16 cellular contexts compared by ENCODE assay signal in the genomic region with DNA sequence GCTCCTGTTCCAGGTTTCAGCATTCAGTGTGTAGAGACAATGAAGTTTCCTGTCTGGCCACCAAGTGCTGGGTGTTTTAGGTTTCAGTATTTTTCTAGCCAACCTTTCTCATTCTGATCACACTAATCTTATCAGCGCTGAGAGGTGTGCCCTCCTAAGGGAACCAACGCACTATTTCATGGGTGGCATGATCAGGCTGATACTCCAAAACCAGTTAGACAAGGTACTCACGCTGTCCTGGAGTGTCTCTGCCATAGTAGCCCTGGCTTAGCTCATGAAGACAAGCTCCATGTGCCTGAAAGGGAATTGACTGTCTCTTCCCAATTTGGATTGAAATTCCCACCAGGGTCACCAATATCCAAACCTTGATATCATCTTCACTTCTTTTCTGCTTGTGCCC. TPM values are rescaled to one million over a fixed set of nuclear protein-coding genes. Genes with fewer than 3 reads are reported as not detected.
"Had no signal": no experiment of that assay in that cellular context is flagged by ENCODE, and none has a peak within 500 bp of the region (broad histone marks: within the 10 kb centered on the region; RNA-seq: fewer than 3 reads in every experiment).

No MANE protein-coding gene starts in this region.

- ATAC-seq: effector memory CD8-positive, alpha-beta T cell; left ventricle myocardium superior; sciatic nerve; stimulated activated naive CD8-positive, alpha-beta T cell treated with anti-CD3 and anti-CD28 coated beads, Interleukin-15, Interleukin-2, amounts not matched to agents 100 U/mL and 50 U/mL, for 24 hours had no signal

- DNase-seq: activated CD4-positive, alpha-beta T cell treated with anti-CD3 and anti-CD28 coated beads, Interleukin-2, amount 10 ng/mL, durations not matched to agents 7 days and 5 days; activated CD8-positive, alpha-beta memory T cell treated with anti-CD3 and anti-CD28 coated beads, Interleukin-2, amount 50 U/mL, for 48 hours; activated naive CD4-positive, alpha-beta T cell treated with Interleukin-2 at 50 U/mL for 16 hours; aorta; dermis blood vessel endothelial cell; effector memory CD8-positive, alpha-beta T cell; hypothalamus; left ventricle myocardium superior; ovary; stimulated activated naive CD8-positive, alpha-beta T cell treated with anti-CD3 and anti-CD28 coated beads, Interleukin-15, Interleukin-2, amounts not matched to agents 100 U/mL and 50 U/mL, for 24 hours had no signal

- H3K27ac Mint-ChIP-seq: activated CD4-positive, alpha-beta T cell treated with anti-CD3 and anti-CD28 coated beads, Interleukin-2, amount 10 ng/mL, durations not matched to agents 7 days and 5 days; activated T-helper 1 cell treated with anti-CD3 and anti-CD28 coated beads, Interleukin-12 subunit alpha, Interleukin-12 subunit beta, Interleukin-2, Interleukin-4 antibody, amounts not matched to agents 30 ng/mL and 10 ng/mL and 1 ng/mL, durations not matched to agents 14 hours and 24 hours and 36 hours; effector memory CD8-positive, alpha-beta T cell; T-helper 2 cell treated with Interferon-gamma antibody and Interleukin-4, amounts not matched to agents 5 μg/mL and 100 μg/mL, for 36 hours; type B pancreatic cell had no signal

- H3K4me3 Mint-ChIP-seq: activated CD4-positive, alpha-beta T cell treated with anti-CD3 and anti-CD28 coated beads, Interleukin-2, amount 10 ng/mL, durations not matched to agents 7 days and 5 days; activated T-helper 1 cell treated with anti-CD3 and anti-CD28 coated beads, Interleukin-12 subunit alpha, Interleukin-12 subunit beta, Interleukin-2, Interleukin-4 antibody, amounts not matched to agents 30 ng/mL and 10 ng/mL and 1 ng/mL, durations not matched to agents 14 hours and 24 hours and 36 hours; effector memory CD8-positive, alpha-beta T cell; T-helper 2 cell treated with Interferon-gamma antibody and Interleukin-4, amounts not matched to agents 5 μg/mL and 100 μg/mL, for 36 hours; type B pancreatic cell had no signal

- H3K9me3 Mint-ChIP-seq: activated T-helper 1 cell treated with anti-CD3 and anti-CD28 coated beads, Interleukin-12 subunit alpha, Interleukin-12 subunit beta, Interleukin-2, Interleukin-4 antibody, amounts not matched to agents 30 ng/mL and 10 ng/mL and 1 ng/mL, durations not matched to agents 14 hours and 24 hours and 36 hours; effector memory CD8-positive, alpha-beta T cell; T-helper 2 cell treated with Interferon-gamma antibody and Interleukin-4, amounts not matched to agents 5 μg/mL and 100 μg/mL, for 36 hours had no signal

- H3K27me3 Mint-ChIP-seq: effector memory CD8-positive, alpha-beta T cell; type B pancreatic cell had no signal

- H3K36me3 ChIP-seq: ovary had no signal

- H3K4me3 ChIP-seq: ovary had no signal

- H3K27ac ChIP-seq: ovary had no signal

- H3K36me3 Mint-ChIP-seq: type B pancreatic cell had no signal

- H3K9me3 ChIP-seq: ovary had no signal

- H3K27me3 ChIP-seq: ovary had no signal

RNA-seq across cellular contexts. Expression of a gene that starts 8.0 kb away (rescaled TPM):
- total RNA-seq: chondrocyte had no signal
- polyA plus RNA-seq: neural cell had no signal
